ENCODE assay signal across 2 cellular contexts in the genomic region with DNA sequence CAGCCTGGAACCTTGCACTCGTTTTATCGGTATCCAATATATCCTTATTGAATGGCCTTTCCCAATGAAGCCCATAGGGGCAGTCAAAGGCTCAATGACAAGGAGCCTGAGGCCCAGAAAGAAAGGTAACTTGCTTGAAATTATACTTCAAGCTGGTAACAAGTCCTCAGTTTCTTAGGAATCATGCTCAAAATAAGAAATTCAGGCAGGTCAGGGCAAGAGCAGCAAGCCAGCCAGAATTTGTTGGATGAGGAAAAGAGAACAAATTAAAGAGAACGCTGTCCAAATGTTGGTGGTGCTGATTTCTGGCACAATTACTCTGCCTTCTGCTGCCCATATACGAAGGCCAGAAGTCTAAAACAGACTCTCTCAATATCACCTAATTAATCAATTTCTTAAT.
TF ChIP-seq lines count a peak whose summit lies in the region.

No MANE protein-coding gene starts in this region.

TF ChIP-seq in A549, 52 proteins besides CTCF, POLR2A, EP300 and RAD21 (continued from another document):
- TF ChIP-seq, protein P1, sequence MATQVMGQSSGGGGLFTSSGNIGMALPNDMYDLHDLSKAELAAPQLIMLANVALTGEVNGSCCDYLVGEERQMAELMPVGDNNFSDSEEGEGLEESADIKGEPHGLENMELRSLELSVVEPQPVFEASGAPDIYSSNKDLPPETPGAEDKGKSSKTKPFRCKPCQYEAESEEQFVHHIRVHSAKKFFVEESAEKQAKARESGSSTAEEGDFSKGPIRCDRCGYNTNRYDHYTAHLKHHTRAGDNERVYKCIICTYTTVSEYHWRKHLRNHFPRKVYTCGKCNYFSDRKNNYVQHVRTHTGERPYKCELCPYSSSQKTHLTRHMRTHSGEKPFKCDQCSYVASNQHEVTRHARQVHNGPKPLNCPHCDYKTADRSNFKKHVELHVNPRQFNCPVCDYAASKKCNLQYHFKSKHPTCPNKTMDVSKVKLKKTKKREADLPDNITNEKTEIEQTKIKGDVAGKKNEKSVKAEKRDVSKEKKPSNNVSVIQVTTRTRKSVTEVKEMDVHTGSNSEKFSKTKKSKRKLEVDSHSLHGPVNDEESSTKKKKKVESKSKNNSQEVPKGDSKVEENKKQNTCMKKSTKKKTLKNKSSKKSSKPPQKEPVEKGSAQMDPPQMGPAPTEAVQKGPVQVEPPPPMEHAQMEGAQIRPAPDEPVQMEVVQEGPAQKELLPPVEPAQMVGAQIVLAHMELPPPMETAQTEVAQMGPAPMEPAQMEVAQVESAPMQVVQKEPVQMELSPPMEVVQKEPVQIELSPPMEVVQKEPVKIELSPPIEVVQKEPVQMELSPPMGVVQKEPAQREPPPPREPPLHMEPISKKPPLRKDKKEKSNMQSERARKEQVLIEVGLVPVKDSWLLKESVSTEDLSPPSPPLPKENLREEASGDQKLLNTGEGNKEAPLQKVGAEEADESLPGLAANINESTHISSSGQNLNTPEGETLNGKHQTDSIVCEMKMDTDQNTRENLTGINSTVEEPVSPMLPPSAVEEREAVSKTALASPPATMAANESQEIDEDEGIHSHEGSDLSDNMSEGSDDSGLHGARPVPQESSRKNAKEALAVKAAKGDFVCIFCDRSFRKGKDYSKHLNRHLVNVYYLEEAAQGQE (IDR thresholded peaks at IDR 0.05): peak; percentile 84
TF ChIP-seq in A549: peak in this region for 1.

TF ChIP-seq in GM23338, 12 proteins besides CTCF, POLR2A, EP300 and RAD21 (continued from another document):
- TF ChIP-seq, protein P2, sequence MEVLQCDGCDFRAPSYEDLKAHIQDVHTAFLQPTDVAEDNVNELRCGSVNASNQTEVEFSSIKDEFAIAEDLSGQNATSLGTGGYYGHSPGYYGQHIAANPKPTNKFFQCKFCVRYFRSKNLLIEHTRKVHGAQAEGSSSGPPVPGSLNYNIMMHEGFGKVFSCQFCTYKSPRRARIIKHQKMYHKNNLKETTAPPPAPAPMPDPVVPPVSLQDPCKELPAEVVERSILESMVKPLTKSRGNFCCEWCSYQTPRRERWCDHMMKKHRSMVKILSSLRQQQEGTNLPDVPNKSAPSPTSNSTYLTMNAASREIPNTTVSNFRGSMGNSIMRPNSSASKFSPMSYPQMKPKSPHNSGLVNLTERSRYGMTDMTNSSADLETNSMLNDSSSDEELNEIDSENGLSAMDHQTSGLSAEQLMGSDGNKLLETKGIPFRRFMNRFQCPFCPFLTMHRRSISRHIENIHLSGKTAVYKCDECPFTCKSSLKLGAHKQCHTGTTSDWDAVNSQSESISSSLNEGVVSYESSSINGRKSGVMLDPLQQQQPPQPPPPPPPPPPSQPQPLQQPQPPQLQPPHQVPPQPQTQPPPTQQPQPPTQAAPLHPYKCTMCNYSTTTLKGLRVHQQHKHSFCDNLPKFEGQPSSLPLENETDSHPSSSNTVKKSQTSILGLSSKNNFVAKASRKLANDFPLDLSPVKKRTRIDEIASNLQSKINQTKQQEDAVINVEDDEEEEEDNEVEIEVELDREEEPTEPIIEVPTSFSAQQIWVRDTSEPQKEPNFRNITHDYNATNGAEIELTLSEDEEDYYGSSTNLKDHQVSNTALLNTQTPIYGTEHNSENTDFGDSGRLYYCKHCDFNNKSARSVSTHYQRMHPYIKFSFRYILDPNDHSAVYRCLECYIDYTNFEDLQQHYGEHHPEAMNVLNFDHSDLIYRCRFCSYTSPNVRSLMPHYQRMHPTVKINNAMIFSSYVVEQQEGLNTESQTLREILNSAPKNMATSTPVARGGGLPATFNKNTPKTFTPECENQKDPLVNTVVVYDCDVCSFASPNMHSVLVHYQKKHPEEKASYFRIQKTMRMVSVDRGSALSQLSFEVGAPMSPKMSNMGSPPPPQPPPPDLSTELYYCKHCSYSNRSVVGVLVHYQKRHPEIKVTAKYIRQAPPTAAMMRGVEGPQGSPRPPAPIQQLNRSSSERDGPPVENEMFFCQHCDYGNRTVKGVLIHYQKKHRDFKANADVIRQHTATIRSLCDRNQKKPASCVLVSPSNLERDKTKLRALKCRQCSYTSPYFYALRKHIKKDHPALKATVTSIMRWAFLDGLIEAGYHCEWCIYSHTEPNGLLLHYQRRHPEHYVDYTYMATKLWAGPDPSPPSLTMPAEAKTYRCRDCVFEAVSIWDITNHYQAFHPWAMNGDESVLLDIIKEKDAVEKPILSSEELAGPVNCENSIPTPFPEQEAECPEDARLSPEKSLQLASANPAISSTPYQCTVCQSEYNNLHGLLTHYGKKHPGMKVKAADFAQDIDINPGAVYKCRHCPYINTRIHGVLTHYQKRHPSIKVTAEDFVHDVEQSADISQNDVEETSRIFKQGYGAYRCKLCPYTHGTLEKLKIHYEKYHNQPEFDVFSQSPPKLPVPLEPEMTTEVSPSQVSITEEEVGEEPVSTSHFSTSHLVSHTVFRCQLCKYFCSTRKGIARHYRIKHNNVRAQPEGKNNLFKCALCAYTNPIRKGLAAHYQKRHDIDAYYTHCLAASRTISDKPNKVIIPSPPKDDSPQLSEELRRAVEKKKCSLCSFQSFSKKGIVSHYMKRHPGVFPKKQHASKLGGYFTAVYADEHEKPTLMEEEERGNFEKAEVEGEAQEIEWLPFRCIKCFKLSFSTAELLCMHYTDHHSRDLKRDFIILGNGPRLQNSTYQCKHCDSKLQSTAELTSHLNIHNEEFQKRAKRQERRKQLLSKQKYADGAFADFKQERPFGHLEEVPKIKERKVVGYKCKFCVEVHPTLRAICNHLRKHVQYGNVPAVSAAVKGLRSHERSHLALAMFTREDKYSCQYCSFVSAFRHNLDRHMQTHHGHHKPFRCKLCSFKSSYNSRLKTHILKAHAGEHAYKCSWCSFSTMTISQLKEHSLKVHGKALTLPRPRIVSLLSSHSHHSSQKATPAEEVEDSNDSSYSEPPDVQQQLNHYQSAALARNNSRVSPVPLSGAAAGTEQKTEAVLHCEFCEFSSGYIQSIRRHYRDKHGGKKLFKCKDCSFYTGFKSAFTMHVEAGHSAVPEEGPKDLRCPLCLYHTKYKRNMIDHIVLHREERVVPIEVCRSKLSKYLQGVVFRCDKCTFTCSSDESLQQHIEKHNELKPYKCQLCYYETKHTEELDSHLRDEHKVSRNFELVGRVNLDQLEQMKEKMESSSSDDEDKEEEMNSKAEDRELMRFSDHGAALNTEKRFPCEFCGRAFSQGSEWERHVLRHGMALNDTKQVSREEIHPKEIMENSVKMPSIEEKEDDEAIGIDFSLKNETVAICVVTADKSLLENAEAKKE (CRISPR knock-in tag; IDR thresholded peaks at IDR 0.05): no peak
- TF ChIP-seq CREB1 (CRISPR knock-in tag; IDR thresholded peaks at IDR 0.05; ENCODE audit: low read depth): no peak
- no peak for TF ChIP-seq STAT1 (IDR thresholded peaks at IDR 0.05; ENCODE audit: unreplicated experiment)
